Comparison of ENCODE assay signal across 21 cellular contexts in the genomic region with DNA sequence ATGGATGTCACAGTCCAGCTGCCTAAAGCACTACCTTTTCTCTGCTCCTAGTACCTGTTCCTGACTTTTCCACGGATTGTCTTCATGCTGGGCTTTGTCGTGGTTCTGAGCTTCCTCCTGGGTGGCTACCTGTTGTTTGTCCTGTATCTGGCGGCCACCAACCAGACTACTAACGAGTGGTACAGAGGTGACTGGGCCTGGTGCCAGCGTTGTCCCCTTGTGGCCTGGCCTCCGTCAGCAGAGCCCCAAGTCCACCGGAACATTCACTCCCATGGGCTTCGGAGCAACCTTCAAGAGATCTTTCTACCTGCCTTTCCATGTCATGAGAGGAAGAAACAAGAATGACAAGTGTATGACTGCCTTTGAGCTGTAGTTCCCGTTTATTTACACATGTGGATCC. TPM values are rescaled to one million over a fixed set of nuclear protein-coding genes. Genes with fewer than 3 reads are reported as not detected.
DNase-seq lines count a peak whose midpoint lies in the region; ATAC-seq and TF ChIP-seq lines count a peak whose summit lies in the region.
"Had no signal": no experiment of that assay in that cellular context is flagged by ENCODE, and none has a peak within 500 bp of the region (broad histone marks: within the 10 kb centered on the region; RNA-seq: fewer than 3 reads in every experiment).

No MANE protein-coding gene starts in this region.

- H3K27ac ChIP-seq in ovary = no peak overlapping the region
- H3K27ac ChIP-seq: cardiac muscle cell, WERI-Rb-1 had no signal

- no peak for TF ChIP-seq CTCF in activated CD8-positive, alpha-beta T cell treated with anti-CD3 and anti-CD28 coated beads for 36 hours (IDR thresholded peaks at IDR 0.05)
- TF ChIP-seq CTCF in LNCaP clone FGC (IDR thresholded peaks at IDR 0.05; ENCODE audit: control insufficient read depth, extremely low read depth, insufficient read depth) (no peak), ovary (IDR thresholded peaks at IDR 0.05) (no peak)

- no peak for TF ChIP-seq EP300 in ovary (IDR thresholded peaks at IDR 0.05)

- peaks cover 20% of the 10 kb centered on the region for H3K4me1 Mint-ChIP-seq in activated CD8-positive, alpha-beta T cell treated with anti-CD3 and anti-CD28 coated beads, Interleukin-2, amount 10 ng/mL, durations not matched to agents 7 days and 5 days (ENCODE audit: low read depth)
- peaks cover 19% of the 10 kb centered on the region for H3K4me1 Mint-ChIP-seq in activated CD8-positive, alpha-beta T cell treated with anti-CD3 and anti-CD28 coated beads for 36 hours (ENCODE audit: low read depth)
- peaks cover 7% of the 10 kb centered on the region for H3K4me1 Mint-ChIP-seq in central memory CD8-positive, alpha-beta T cell

- ATAC-seq in activated CD8-positive, alpha-beta T cell treated with anti-CD3 and anti-CD28 coated beads, Interleukin-2, amount 10 ng/mL, durations not matched to agents 7 days and 5 days = no peak
- no peak for ATAC-seq in activated CD8-positive, alpha-beta T cell treated with anti-CD3 and anti-CD28 coated beads for 36 hours
- no peak for ATAC-seq in central memory CD8-positive, alpha-beta T cell (replicated peaks; ENCODE audit: extremely low read depth, poor library complexity, severe bottlenecking)
- ATAC-seq in HG02870 (IDR thresholded peaks at IDR 0.05; ENCODE audit: unreplicated experiment) = no peak
- ATAC-seq in GM21447 (IDR thresholded peaks at IDR 0.05; ENCODE audit: unreplicated experiment) = no peak
- ATAC-seq: activated naive CD4-positive, alpha-beta T cell treated with anti-CD3 and anti-CD28 coated beads, Interleukin-2, amount 50 U/mL, for 72 hours; stimulated activated naive CD8-positive, alpha-beta T cell treated with anti-CD3 and anti-CD28 coated beads, Interleukin-15, amount 100 ng/mL, for 72 hours had no signal

- no peaks in the 10 kb centered on the region for H3K27me3 ChIP-seq in ovary
- H3K27me3 ChIP-seq: cardiac muscle cell, upper lobe of left lung had no signal

- H3K9me3 Mint-ChIP-seq in activated CD8-positive, alpha-beta T cell treated with anti-CD3 and anti-CD28 coated beads, Interleukin-2, amount 10 ng/mL, durations not matched to agents 7 days and 5 days (ENCODE audit: insufficient read depth) = no peaks in the 10 kb centered on the region
- no peaks in the 10 kb centered on the region for H3K9me3 Mint-ChIP-seq in activated CD8-positive, alpha-beta T cell treated with anti-CD3 and anti-CD28 coated beads for 36 hours
- no peaks in the 10 kb centered on the region for H3K9me3 Mint-ChIP-seq in central memory CD8-positive, alpha-beta T cell
- H3K9me3 Mint-ChIP-seq: activated naive CD4-positive, alpha-beta T cell treated with anti-CD3 and anti-CD28 coated beads, Interleukin-2, amount 50 U/mL, for 72 hours; stimulated activated naive CD8-positive, alpha-beta T cell treated with anti-CD3 and anti-CD28 coated beads, Interleukin-15, amount 100 ng/mL, for 72 hours had no signal

- intact Hi-C loops in activated CD8-positive, alpha-beta T cell treated with anti-CD3 and anti-CD28 coated beads for 36 hours (cut with micrococcal nuclease) = no loop called here
- intact Hi-C loops in ovary (cut with DNase I) = loop anchor here in 1 of 4 donors (10.0 kb wide), 1 partner anchor 596 kb away; the partner anchor contains the start of gene C1GALT1

- DNase-seq in activated CD8-positive, alpha-beta T cell treated with anti-CD3 and anti-CD28 coated beads, Interleukin-2, amount 10 ng/mL, durations not matched to agents 7 days and 5 days = no peak
- DNase-seq in activated CD8-positive, alpha-beta T cell treated with anti-CD3 and anti-CD28 coated beads for 36 hours = no peak
- DNase-seq in LNCaP clone FGC (ENCODE audit: low read depth) (peak; percentile 15), ovary (peak in 3 of 5 donors; percentile 31 to 50 (median 49)), DMS153 (lab: John Stamatoyannopoulos, UW) (no peak)
- no peak for DNase-seq in central memory CD8-positive, alpha-beta T cell (ENCODE audit: low spot score in 2 of 2)
- DNase-seq: effector CD4-positive, alpha-beta T cell; HCEC 1CT; head of caudate nucleus; MM.1S; NCI-H187; NCI-H446 treated with DMSO at 0.1 percent for 48 hours; stimulated activated naive CD8-positive, alpha-beta T cell treated with anti-CD3 and anti-CD28 coated beads, Interleukin-15, amount 100 ng/mL, for 72 hours; SW 1271; upper lobe of left lung; WERI-Rb-1 had no signal

- H3K27me3 Mint-ChIP-seq in activated CD8-positive, alpha-beta T cell treated with anti-CD3 and anti-CD28 coated beads, Interleukin-2, amount 10 ng/mL, durations not matched to agents 7 days and 5 days (ENCODE audit: low read depth) = no peaks in the 10 kb centered on the region
- H3K27me3 Mint-ChIP-seq in activated CD8-positive, alpha-beta T cell treated with anti-CD3 and anti-CD28 coated beads for 36 hours = no peaks in the 10 kb centered on the region
- no peaks in the 10 kb centered on the region for H3K27me3 Mint-ChIP-seq in central memory CD8-positive, alpha-beta T cell
- H3K27me3 Mint-ChIP-seq: stimulated activated naive CD8-positive, alpha-beta T cell treated with anti-CD3 and anti-CD28 coated beads, Interleukin-15, amount 100 ng/mL, for 72 hours had no signal

- POLR2A ChIA-PET in activated CD8-positive, alpha-beta T cell treated with anti-CD3 and anti-CD28 coated beads, Interleukin-2, amount 10 ng/mL, durations not matched to agents 7 days and 5 days (lab: Charles Lee) = interaction anchor here (4.0 kb wide), 1 partner anchor 11 kb away, joined by 24 read pairs; the partner anchor contains the start of gene ZDHHC4
- POLR2A ChIA-PET in activated CD8-positive, alpha-beta T cell treated with anti-CD3 and anti-CD28 coated beads for 36 hours (lab: Charles Lee) = interaction anchor here (2.7 kb wide), 1 partner anchor 11 kb away, joined by 18 read pairs; the partner anchor contains the start of gene ZDHHC4

- no peaks in the 10 kb centered on the region for H3K36me3 ChIP-seq in ovary

- H3K4me1 ChIP-seq in ovary (ENCODE audit: insufficient read depth) = no peaks in the 10 kb centered on the region

- TF ChIP-seq POLR2A in ovary (IDR thresholded peaks at IDR 0.05) = no peak

- H3K4me3 ChIP-seq in LNCaP clone FGC (ENCODE audit: low read depth, low read length) = no peak overlapping the region
- H3K4me3 ChIP-seq in ovary = no peak overlapping the region
- H3K4me3 ChIP-seq: cardiac muscle cell, upper lobe of left lung had no signal

- 81 to 87% (median 83%) methylated on average over 9 of the region's 9 CpGs for WGBS in ovary, 3 donors

- H3K4me3 Mint-ChIP-seq in activated CD8-positive, alpha-beta T cell treated with anti-CD3 and anti-CD28 coated beads, Interleukin-2, amount 10 ng/mL, durations not matched to agents 7 days and 5 days = peak overlapping the region; percentile 32
- H3K4me3 Mint-ChIP-seq in activated CD8-positive, alpha-beta T cell treated with anti-CD3 and anti-CD28 coated beads for 36 hours = no peak overlapping the region
- peak overlapping the region; percentile 71 for H3K4me3 Mint-ChIP-seq in central memory CD8-positive, alpha-beta T cell

- H3K36me3 Mint-ChIP-seq in activated CD8-positive, alpha-beta T cell treated with anti-CD3 and anti-CD28 coated beads, Interleukin-2, amount 10 ng/mL, durations not matched to agents 7 days and 5 days (ENCODE audit: low read depth) = peaks cover 50% of the 10 kb centered on the region
- H3K36me3 Mint-ChIP-seq in activated CD8-positive, alpha-beta T cell treated with anti-CD3 and anti-CD28 coated beads for 36 hours (ENCODE audit: low read depth) = peaks cover 24% of the 10 kb centered on the region
- H3K36me3 Mint-ChIP-seq in central memory CD8-positive, alpha-beta T cell (ENCODE audit: insufficient read depth) = peaks cover 53% of the 10 kb centered on the region

- no peak overlapping the region for H3K27ac Mint-ChIP-seq in activated CD8-positive, alpha-beta T cell treated with anti-CD3 and anti-CD28 coated beads, Interleukin-2, amount 10 ng/mL, durations not matched to agents 7 days and 5 days
- H3K27ac Mint-ChIP-seq in activated CD8-positive, alpha-beta T cell treated with anti-CD3 and anti-CD28 coated beads for 36 hours = no peak overlapping the region
- H3K27ac Mint-ChIP-seq in central memory CD8-positive, alpha-beta T cell (ENCODE audit: low read depth) = peak overlapping the region; percentile 32

- H3K9me3 ChIP-seq in ovary = no peaks in the 10 kb centered on the region
- H3K9me3 ChIP-seq: upper lobe of left lung had no signal

- CTCF ChIA-PET in activated CD8-positive, alpha-beta T cell treated with anti-CD3 and anti-CD28 coated beads, Interleukin-2, amount 10 ng/mL, durations not matched to agents 7 days and 5 days (lab: Charles Lee) = interaction anchor here (0.7 to 1.8 kb wide), 3 partner anchors 10 to 33 kb away, joined by 3 to 6 read pairs (median 3); no protein-coding TSS in a partner anchor
- CTCF ChIA-PET in activated CD8-positive, alpha-beta T cell treated with anti-CD3 and anti-CD28 coated beads for 36 hours (lab: Charles Lee) = interaction anchor here (0.6 to 4.2 kb wide), 3 partner anchors 13 to 118 kb away, joined by 3 to 44 read pairs (median 3); partner anchors contain the start of gene ZDHHC4

RNA-seq across cellular contexts. Expression of gene INTS15, which starts 1.3 kb away (rescaled TPM):
- 10 to 100 TPM; 40.9 to 42.7 TPM for total RNA-seq in activated CD8-positive, alpha-beta T cell treated with anti-CD3 and anti-CD28 coated beads, Interleukin-2, amount 10 ng/mL, durations not matched to agents 7 days and 5 days
- 10 to 100 TPM; 26.8 to 29.8 TPM for total RNA-seq in activated CD8-positive, alpha-beta T cell treated with anti-CD3 and anti-CD28 coated beads for 36 hours
- 10 to 100 TPM; 20.3 to 35.0 (median 30.4) TPM for total RNA-seq in ovary
- polyA plus RNA-seq in ovary = 10 to 100 TPM; 20.9 to 24.8 TPM

RNA-seq across cellular contexts. Expression of gene ZDHHC4, which starts 11.3 kb away (rescaled TPM):
- total RNA-seq in activated CD8-positive, alpha-beta T cell treated with anti-CD3 and anti-CD28 coated beads, Interleukin-2, amount 10 ng/mL, durations not matched to agents 7 days and 5 days = 10 to 100 TPM; 29.3 to 35.7 TPM
- 10 to 100 TPM; 27.8 to 32.0 TPM for total RNA-seq in activated CD8-positive, alpha-beta T cell treated with anti-CD3 and anti-CD28 coated beads for 36 hours
- total RNA-seq in ovary = 10 to 100 TPM; 35.9 to 57.9 (median 47.8) TPM
- 10 to 100 TPM; 42.4 to 92.0 TPM for polyA plus RNA-seq in ovary

RNA-seq across cellular contexts. Expression of gene ZNF853, which starts 26.8 kb away (rescaled TPM):
- total RNA-seq in activated CD8-positive, alpha-beta T cell treated with anti-CD3 and anti-CD28 coated beads, Interleukin-2, amount 10 ng/mL, durations not matched to agents 7 days and 5 days = 1 to 10 TPM in 1 of 2 experiments, under 1 TPM in 1; 0.78 to 1.0 TPM
- total RNA-seq in activated CD8-positive, alpha-beta T cell treated with anti-CD3 and anti-CD28 coated beads for 36 hours = 1 to 10 TPM; 1.3 to 1.8 TPM
- 10 to 100 TPM; 16.5 to 25.9 (median 22.2) TPM for total RNA-seq in ovary
- 10 to 100 TPM in 1 of 2 donors, 1 to 10 TPM in 1; 9.1 to 14.5 TPM for polyA plus RNA-seq in ovary

RNA-seq across cellular contexts. Expression of gene GRID2IP, which starts 37.3 kb away (rescaled TPM):
- under 1 TPM in 1 of 2 experiments, not detected in 1; 0.21 TPM for total RNA-seq in activated CD8-positive, alpha-beta T cell treated with anti-CD3 and anti-CD28 coated beads, Interleukin-2, amount 10 ng/mL, durations not matched to agents 7 days and 5 days
- under 1 TPM; 0.18 to 0.23 TPM for total RNA-seq in activated CD8-positive, alpha-beta T cell treated with anti-CD3 and anti-CD28 coated beads for 36 hours
- under 1 TPM in 6 of 7 donors, not detected in 1; 0.34 to 0.51 (median 0.40) TPM for total RNA-seq in ovary
- under 1 TPM; 0.07 to 0.15 TPM for polyA plus RNA-seq in ovary
- total RNA-seq: Daoy had no signal

RNA-seq across cellular contexts. Expression of gene ZNF316, which starts 48.6 kb away (rescaled TPM):
- 10 to 100 TPM; 24.2 to 26.8 TPM for total RNA-seq in activated CD8-positive, alpha-beta T cell treated with anti-CD3 and anti-CD28 coated beads, Interleukin-2, amount 10 ng/mL, durations not matched to agents 7 days and 5 days
- total RNA-seq in activated CD8-positive, alpha-beta T cell treated with anti-CD3 and anti-CD28 coated beads for 36 hours = 10 to 100 TPM; 17.7 to 18.8 TPM
- total RNA-seq in ovary = 10 to 100 TPM; 14.5 to 36.4 (median 28.4) TPM
- 10 to 100 TPM; 11.5 to 17.6 TPM for polyA plus RNA-seq in ovary

Comparison
In these comparisons a context has a peak if more than half of its experiments do, and no peak if none do; other contexts are left out.
1. DNase-seq: peak in LNCaP clone FGC (single experiment) and ovary (3 of 5); none in activated CD8-positive, alpha-beta T cell treated with anti-CD3 and anti-CD28 coated beads, Interleukin-2, amount 10 ng/mL, durations not matched to agents 7 days and 5 days (single experiment), activated CD8-positive, alpha-beta T cell treated with anti-CD3 and anti-CD28 coated beads for 36 hours (single experiment), central memory CD8-positive, alpha-beta T cell (0 of 2) and DMS153 (single experiment).
2. RNA of gene ZNF853, which starts 26.8 kb away (total RNA-seq): 16.5 to 25.9 TPM in ovary; 1.3 to 1.8 TPM in activated CD8-positive, alpha-beta T cell treated with anti-CD3 and anti-CD28 coated beads for 36 hours and 0.78 to 1.0 TPM in activated CD8-positive, alpha-beta T cell treated with anti-CD3 and anti-CD28 coated beads, Interleukin-2, amount 10 ng/mL, durations not matched to agents 7 days and 5 days; every median in the first group is over 4 times any median in the second.